ENCODE assay signal across 1 cellular context in genomic region chr19:9584073-9584833, GRCh38.
A peak's percentile ranks its signal among the peaks of the same experiment; 100 is the strongest.
TF ChIP-seq lines count a peak whose summit lies in the region.

TSS of gene ZNF121 (minus strand) at chr19:9584504. CDS start at chr19:9568097, 16,407 bp downstream.

TF ChIP-seq in HepG2, 621 proteins besides CTCF, POLR2A, EP300 and RAD21 (continued from another document and continues in another):
- TF ChIP-seq STAT6 (CRISPR knock-in tag; IDR thresholded peaks at IDR 0.05; ENCODE audit: borderline replicate concordance) = no peak
- TF ChIP-seq MLLT10 (CRISPR knock-in tag; IDR thresholded peaks at IDR 0.05) = no peak
- no peak for TF ChIP-seq ZSCAN9 (CRISPR knock-in tag; IDR thresholded peaks at IDR 0.05; ENCODE audit: borderline replicate concordance)
- 0 out of 2 replicates have a peak, but pooled peaks have one; percentile 40 for TF ChIP-seq ZNF205 (CRISPR knock-in tag; IDR thresholded peaks at IDR 0.05)
- peak; percentile 95 for TF ChIP-seq SAP130 (CRISPR knock-in tag; IDR thresholded peaks at IDR 0.05; ENCODE audit: low read depth)
- TF ChIP-seq TARDBP (CRISPR knock-in tag; IDR thresholded peaks at IDR 0.05) = peak; percentile 81
- TF ChIP-seq TEAD2 (CRISPR knock-in tag; IDR thresholded peaks at IDR 0.05) = no peak
- TF ChIP-seq HMGXB4 (CRISPR knock-in tag; IDR thresholded peaks at IDR 0.05; ENCODE audit: borderline replicate concordance in 1 of 2, low read depth in 1 of 2) = peak; percentile 77 to 84
- no peak for TF ChIP-seq ZNF790 (CRISPR knock-in tag; IDR thresholded peaks at IDR 0.05; ENCODE audit: borderline replicate concordance)
- TF ChIP-seq MAFK (conservative IDR thresholded peaks at IDR 0.05 in 1 of 2, IDR thresholded peaks at IDR 0.05 in 1 of 2; ENCODE audit: low read length in 2 of 2) = no peak
- no peak for TF ChIP-seq THAP7 (CRISPR knock-in tag; IDR thresholded peaks at IDR 0.05)
- TF ChIP-seq MTA3 (CRISPR knock-in tag; IDR thresholded peaks at IDR 0.05) = no peak
- TF ChIP-seq KLF6 (CRISPR knock-in tag; IDR thresholded peaks at IDR 0.05) = peak; percentile 81; the same call in 1 of the 2 replicates
- no peak; the same call in 1 of the 2 replicates for TF ChIP-seq ISL2 (CRISPR knock-in tag; IDR thresholded peaks at IDR 0.05)
- TF ChIP-seq HOXA9 (CRISPR knock-in tag; IDR thresholded peaks at IDR 0.05; ENCODE audit: borderline replicate concordance) = no peak
- TF ChIP-seq MAF1 (CRISPR knock-in tag; IDR thresholded peaks at IDR 0.05; ENCODE audit: borderline replicate concordance) = no peak
- no peak for TF ChIP-seq ZNF879 (CRISPR knock-in tag; IDR thresholded peaks at IDR 0.05)
- TF ChIP-seq ZNF589 (CRISPR knock-in tag; conservative IDR thresholded peaks at IDR 0.05) = no peak
- TF ChIP-seq ZNF567 (CRISPR knock-in tag; IDR thresholded peaks at IDR 0.05; ENCODE audit: borderline replicate concordance) = no peak
- no peak for TF ChIP-seq ZKSCAN5 (CRISPR knock-in tag; IDR thresholded peaks at IDR 0.05)
- peak; percentile 86 for TF ChIP-seq HBP1 (CRISPR knock-in tag; IDR thresholded peaks at IDR 0.05; ENCODE audit: low read depth)
- TF ChIP-seq HMGA1 (CRISPR knock-in tag; conservative IDR thresholded peaks at IDR 0.05) = no peak
- TF ChIP-seq ZNF432 (CRISPR knock-in tag; IDR thresholded peaks at IDR 0.05; ENCODE audit: borderline replicate concordance) = no peak
- TF ChIP-seq RXRA (CRISPR knock-in tag; IDR thresholded peaks at IDR 0.05) = peak; percentile 48; the same call in 1 of the 2 replicates
- peak; percentile 65; the same call in 1 of the 2 replicates for TF ChIP-seq ARNT2 (CRISPR knock-in tag; IDR thresholded peaks at IDR 0.05; ENCODE audit: low read depth)
- peak; percentile 66; the same call in 1 of the 2 replicates for TF ChIP-seq ZNF710 (CRISPR knock-in tag; IDR thresholded peaks at IDR 0.05; ENCODE audit: borderline replicate concordance)
- peak; percentile 95 for TF ChIP-seq MAX (IDR thresholded peaks at IDR 0.05)
- no peak for TF ChIP-seq BATF2 (CRISPR knock-in tag; IDR thresholded peaks at IDR 0.05)
- TF ChIP-seq SOX6 (IDR thresholded peaks at IDR 0.05) = no peak
- TF ChIP-seq SOX6 (CRISPR knock-in tag; IDR thresholded peaks at IDR 0.05) = peak; percentile 58; the same call in 1 of the 2 replicates
- no peak for TF ChIP-seq PCBP2 (optimal IDR thresholded peaks at IDR 0.05; ENCODE audit: low read depth, low read length, poor library complexity, severe bottlenecking)
- peak; percentile 57 for TF ChIP-seq AGO2 (optimal IDR thresholded peaks at IDR 0.05; ENCODE audit: low read depth, low read length)
- peak; percentile 97 for TF ChIP-seq CREB1 (IDR thresholded peaks at IDR 0.05)
- TF ChIP-seq CREB1 (CRISPR knock-in tag; IDR thresholded peaks at IDR 0.05) = peak; percentile 98
- peak; percentile 49; the same call in 1 of the 2 replicates for TF ChIP-seq ZNF160 (CRISPR knock-in tag; IDR thresholded peaks at IDR 0.05)
- TF ChIP-seq ZNF713 (CRISPR knock-in tag; IDR thresholded peaks at IDR 0.05) = no peak
- no peak; the same call in 1 of the 2 replicates for TF ChIP-seq ELK4 (CRISPR knock-in tag; IDR thresholded peaks at IDR 0.05; ENCODE audit: borderline replicate concordance)
- no peak for TF ChIP-seq ZC3H13 (CRISPR knock-in tag; IDR thresholded peaks at IDR 0.05)
- no peak for TF ChIP-seq AKNA (CRISPR knock-in tag; IDR thresholded peaks at IDR 0.05; ENCODE audit: borderline replicate concordance)
- TF ChIP-seq CREBL2 (CRISPR knock-in tag; IDR thresholded peaks at IDR 0.05; ENCODE audit: borderline replicate concordance) = no peak
- no peak for TF ChIP-seq HHEX (CRISPR knock-in tag; IDR thresholded peaks at IDR 0.05)
- TF ChIP-seq REPIN1 (CRISPR knock-in tag; IDR thresholded peaks at IDR 0.05; ENCODE audit: borderline replicate concordance, low read depth) = peak; percentile 65; the same call in 1 of the 2 replicates
- TF ChIP-seq NR3C1 (CRISPR knock-in tag; IDR thresholded peaks at IDR 0.05) = no peak
- TF ChIP-seq ZFP1 (CRISPR knock-in tag; IDR thresholded peaks at IDR 0.05) = no peak
- no peak for TF ChIP-seq ZNF234 (CRISPR knock-in tag; conservative IDR thresholded peaks at IDR 0.05)
- TF ChIP-seq ZBTB42 (CRISPR knock-in tag; IDR thresholded peaks at IDR 0.05) = peak; percentile 84; the same call in 1 of the 2 replicates
- no peak; the same call in 1 of the 2 replicates for TF ChIP-seq ZNF543 (CRISPR knock-in tag; IDR thresholded peaks at IDR 0.05)
- peak; percentile 46; the same call in 1 of the 2 replicates for TF ChIP-seq HIVEP1 (CRISPR knock-in tag; IDR thresholded peaks at IDR 0.05)
